Comparison of ENCODE assay signal across 36 cellular contexts in genomic region chr1:104718752-104719151, GRCh38.
"Had no signal": no experiment of that assay in that cellular context is flagged by ENCODE, and none has a peak within 500 bp of the region (broad histone marks: within the 10 kb centered on the region; RNA-seq: fewer than 3 reads in every experiment).

No MANE protein-coding gene starts in this region.

- H3K27ac Mint-ChIP-seq: activated B cell treated with CpG ODN at 0.5 μM for 24 hours; activated CD4-positive, alpha-beta memory T cell treated with anti-CD3 and anti-CD28 coated beads for 36 hours; activated CD4-positive, alpha-beta T cell treated with anti-CD3 and anti-CD28 coated beads, Interleukin-2, amount 10 ng/mL, durations not matched to agents 24 days and 14 days; activated CD8-positive, alpha-beta T cell treated with anti-CD3 and anti-CD28 coated beads for 36 hours; activated naive CD4-positive, alpha-beta T cell treated with anti-CD3 and anti-CD28 coated beads for 36 hours; activated naive CD4-positive, alpha-beta T cell treated with anti-CD3 and anti-CD28 coated beads, Interleukin-2, amount 50 U/mL, for 72 hours; activated naive CD8-positive, alpha-beta T cell treated with anti-CD3 and anti-CD28 coated beads for 36 hours; activated T-cell treated with anti-CD3 and anti-CD28 coated beads, Interleukin-2, amount 50 U/mL, for 72 hours; activated T-helper 1 cell treated with anti-CD3 and anti-CD28 coated beads, Interleukin-12 subunit alpha, Interleukin-12 subunit beta, Interleukin-2, Interleukin-4 antibody, amounts not matched to agents 30 ng/mL and 10 ng/mL and 1 ng/mL, durations not matched to agents 14 hours and 24 hours and 36 hours; activated T-helper 17 cell treated with anti-CD3 and anti-CD28 coated beads, Interleukin-2, amount 50 U/mL, for 72 hours; T-helper 1 cell treated with Interleukin-12 subunit alpha and Interleukin-12 subunit beta and Interleukin-4 antibody, amounts not matched to agents 30 μg/mL and 1 μg/mL, for 36 hours; T-helper 2 cell treated with Interferon-gamma antibody and Interleukin-4, amounts not matched to agents 5 μg/mL and 100 μg/mL, for 36 hours had no signal

- H3K9me3 ChIP-seq: body of pancreas, breast epithelium had no signal

- H3K4me3 Mint-ChIP-seq: activated B cell treated with CpG ODN at 0.5 μM for 24 hours; activated CD4-positive, alpha-beta memory T cell treated with anti-CD3 and anti-CD28 coated beads for 36 hours; activated CD4-positive, alpha-beta T cell treated with anti-CD3 and anti-CD28 coated beads, Interleukin-2, amount 10 ng/mL, durations not matched to agents 24 days and 14 days; activated CD8-positive, alpha-beta T cell treated with anti-CD3 and anti-CD28 coated beads for 36 hours; activated naive CD4-positive, alpha-beta T cell treated with anti-CD3 and anti-CD28 coated beads for 36 hours; activated naive CD8-positive, alpha-beta T cell treated with anti-CD3 and anti-CD28 coated beads for 36 hours; activated T-cell treated with anti-CD3 and anti-CD28 coated beads, Interleukin-2, amount 50 U/mL, for 4 hours; activated T-cell treated with anti-CD3 and anti-CD28 coated beads, Interleukin-2, amount 50 U/mL, for 72 hours; activated T-helper 1 cell treated with anti-CD3 and anti-CD28 coated beads, Interleukin-12 subunit alpha, Interleukin-12 subunit beta, Interleukin-2, Interleukin-4 antibody, amounts not matched to agents 30 ng/mL and 10 ng/mL and 1 ng/mL, durations not matched to agents 14 hours and 24 hours and 36 hours; activated T-helper 17 cell treated with anti-CD3 and anti-CD28 coated beads, Interleukin-2, amount 50 U/mL, for 72 hours; T-helper 1 cell treated with Interleukin-12 subunit alpha and Interleukin-12 subunit beta and Interleukin-4 antibody, amounts not matched to agents 30 μg/mL and 1 μg/mL, for 36 hours; T-helper 2 cell treated with Interferon-gamma antibody and Interleukin-4, amounts not matched to agents 5 μg/mL and 100 μg/mL, for 36 hours had no signal

- H3K9me3 Mint-ChIP-seq: activated CD4-positive, alpha-beta T cell treated with anti-CD3 and anti-CD28 coated beads, Interleukin-2, amount 10 ng/mL, durations not matched to agents 24 days and 14 days had no signal

- H3K36me3 ChIP-seq: adrenal gland, brain microvascular endothelial cell, breast epithelium had no signal

- H3K27me3 Mint-ChIP-seq: activated B cell treated with CpG ODN at 0.5 μM for 24 hours; activated CD4-positive, alpha-beta memory T cell treated with anti-CD3 and anti-CD28 coated beads for 36 hours; activated CD4-positive, alpha-beta T cell treated with anti-CD3 and anti-CD28 coated beads, Interleukin-2, amount 10 ng/mL, durations not matched to agents 24 days and 14 days; activated CD8-positive, alpha-beta T cell treated with anti-CD3 and anti-CD28 coated beads for 36 hours; activated naive CD8-positive, alpha-beta T cell treated with anti-CD3 and anti-CD28 coated beads for 36 hours; activated T-helper 17 cell treated with anti-CD3 and anti-CD28 coated beads, Interleukin-2, amount 50 U/mL, for 72 hours had no signal

- H3K27me3 ChIP-seq: adrenal gland, body of pancreas, brain microvascular endothelial cell, breast epithelium had no signal

- H3K4me3 ChIP-seq: adrenal gland, body of pancreas, breast epithelium had no signal

- ATAC-seq: activated CD8-positive, alpha-beta T cell treated with anti-CD3 and anti-CD28 coated beads for 36 hours; activated naive CD4-positive, alpha-beta T cell treated with anti-CD3 and anti-CD28 coated beads, Interleukin-2, amount 50 U/mL, for 72 hours; activated T-cell treated with anti-CD3 and anti-CD28 coated beads, Interleukin-2, amount 50 U/mL, for 4 hours; activated T-cell treated with anti-CD3 and anti-CD28 coated beads, Interleukin-2, amount 50 U/mL, for 72 hours; activated T-helper 17 cell treated with anti-CD3 and anti-CD28 coated beads, Interleukin-2, amount 50 U/mL, for 72 hours; body of pancreas had no signal

- H3K4me1 ChIP-seq: adrenal gland, body of pancreas, breast epithelium had no signal

- DNase-seq: activated B cell treated with CpG ODN at 0.5 μM for 24 hours; activated CD4-positive, alpha-beta memory T cell treated with anti-CD3 and anti-CD28 coated beads for 36 hours; activated CD4-positive, alpha-beta T cell treated with anti-CD3 and anti-CD28 coated beads for 4 hours; activated CD4-positive, alpha-beta T cell treated with anti-CD3 and anti-CD28 coated beads, Interleukin-2, amount 10 ng/mL, durations not matched to agents 24 days and 14 days; activated CD4-positive, alpha-beta T cell treated with anti-CD3 and anti-CD28 coated beads, Interleukin-2, amount 50 U/mL, for 1 hour; activated CD4-positive, alpha-beta T cell treated with anti-CD3 and anti-CD28 coated beads, Interleukin-2, amount 50 U/mL, for 4 hours; activated CD4-positive, CD25-positive, alpha-beta regulatory T cell treated with anti-CD3 and anti-CD28 coated beads, Interleukin-2, amount 50 U/mL, for 72 hours; activated CD8-positive, alpha-beta memory T cell treated with anti-CD3 and anti-CD28 coated beads, Interleukin-2, amount 50 U/mL, for 4 hours; activated CD8-positive, alpha-beta T cell treated with anti-CD3 and anti-CD28 coated beads for 36 hours; activated effector memory CD4-positive, alpha-beta T cell treated with anti-CD3 and anti-CD28 coated beads, Interleukin-2, amount 50 U/mL, for 16 hours; activated gamma-delta T cell treated with Interleukin-2 at 50 U/mL for 16 hours; activated naive CD4-positive, alpha-beta T cell; activated naive CD4-positive, alpha-beta T cell treated with anti-CD3 and anti-CD28 coated beads for 36 hours; activated naive CD4-positive, alpha-beta T cell treated with anti-CD3 and anti-CD28 coated beads, Interleukin-2, amount 50 U/mL, for 16 hours; activated naive CD8-positive, alpha-beta T cell treated with anti-CD3 and anti-CD28 coated beads for 36 hours; activated T-cell treated with anti-CD3 and anti-CD28 coated beads for 4 hours; activated T-cell treated with anti-CD3 and anti-CD28 coated beads, Interleukin-2, amount 50 U/mL, for 1 hour; activated T-cell treated with anti-CD3 and anti-CD28 coated beads, Interleukin-2, amount 50 U/mL, for 4 hours; activated T-cell treated with anti-CD3 and anti-CD28 coated beads, Interleukin-2, amount 50 U/mL, for 72 hours; adrenal gland; amniotic stem cell; aorta; body of pancreas; brain microvascular endothelial cell; central memory CD4-positive, alpha-beta T cell; T-helper 1 cell; T-helper 2 cell; T-helper 9 cell had no signal

- H3K27ac ChIP-seq: adrenal gland, body of pancreas, brain microvascular endothelial cell, breast epithelium, VCaP had no signal

- H3K36me3 Mint-ChIP-seq: activated CD4-positive, alpha-beta memory T cell treated with anti-CD3 and anti-CD28 coated beads for 36 hours; activated naive CD4-positive, alpha-beta T cell treated with anti-CD3 and anti-CD28 coated beads, Interleukin-2, amount 50 U/mL, for 72 hours; activated naive CD8-positive, alpha-beta T cell treated with anti-CD3 and anti-CD28 coated beads for 36 hours had no signal

- FAIRE-seq: astrocyte had no signal

- H3K4me1 Mint-ChIP-seq: activated B cell treated with CpG ODN at 0.5 μM for 24 hours; activated CD4-positive, alpha-beta T cell treated with anti-CD3 and anti-CD28 coated beads, Interleukin-2, amount 10 ng/mL, durations not matched to agents 24 days and 14 days; activated naive CD8-positive, alpha-beta T cell treated with anti-CD3 and anti-CD28 coated beads for 36 hours; activated T-helper 17 cell treated with anti-CD3 and anti-CD28 coated beads, Interleukin-2, amount 50 U/mL, for 72 hours had no signal
